ENCODE assay signal across 9 cellular contexts in the genomic region with DNA sequence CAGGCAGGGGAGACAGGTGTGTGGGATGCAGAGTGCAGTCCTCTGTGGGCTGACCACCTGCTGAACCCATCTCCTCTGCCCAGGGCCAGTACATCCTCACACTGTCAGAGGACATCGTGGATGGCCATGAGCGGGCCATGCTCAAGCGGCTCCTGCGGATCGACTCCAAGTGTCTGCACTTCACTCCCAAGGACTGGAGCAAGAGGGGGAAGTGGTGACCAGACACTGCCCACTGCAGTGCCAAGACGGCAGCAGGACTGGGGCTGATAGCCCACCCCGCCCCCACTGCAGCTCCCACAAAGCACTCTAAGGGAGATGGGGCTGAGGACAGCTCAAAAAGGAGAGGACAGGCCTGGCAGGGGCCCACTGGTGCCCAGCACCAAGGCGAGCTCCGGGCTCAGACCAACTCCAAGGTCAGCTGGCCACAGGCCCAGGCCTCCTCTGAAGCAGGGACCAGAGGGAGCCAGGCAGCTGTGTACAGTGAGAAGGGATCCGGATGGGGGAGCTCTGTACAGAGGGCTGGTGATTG. TPM values are rescaled to one million over a fixed set of nuclear protein-coding genes. Genes with fewer than 3 reads are reported as not detected.
DNase-seq lines count a peak whose midpoint lies in the region; ATAC-seq and TF ChIP-seq lines count a peak whose summit lies in the region.
"Had no signal": no experiment of that assay in that cellular context is flagged by ENCODE, and none has a peak within 500 bp of the region (broad histone marks: within the 10 kb centered on the region; RNA-seq: fewer than 3 reads in every experiment).

No MANE protein-coding gene starts in this region.

- peak overlapping the region in 7 of 9 donors; percentile 12 to 89 (median 64) for H3K27ac Mint-ChIP-seq in naive thymus-derived CD4-positive, alpha-beta T cell

- H3K4me3 Mint-ChIP-seq in naive thymus-derived CD4-positive, alpha-beta T cell, result peak overlapping the region; percentile 83 to 98 (median 92)

- H3K4me1 ChIP-seq in colonic mucosa, result peaks cover 13% of the 10 kb centered on the region
- peaks cover 14 to 16% of the 10 kb centered on the region in 2 donors for H3K4me1 ChIP-seq in naive thymus-derived CD4-positive, alpha-beta T cell (ENCODE audit: control insufficient read depth in 2 of 2, insufficient read depth in 2 of 2, low read length in 2 of 2)

- intact Hi-C loops in colonic mucosa (cut with DNase I), result no loop called here
- intact Hi-C loops in naive thymus-derived CD4-positive, alpha-beta T cell (cut with micrococcal nuclease), result no loop called here

- peak overlapping the region in 1 of 2 donors; percentile 80 for H3K9ac ChIP-seq in colonic mucosa (ENCODE audit: low read depth in 2 of 2, low read length in 2 of 2)

- CTCF ChIA-PET in naive thymus-derived CD4-positive, alpha-beta T cell (lab: Charles Lee), result interaction anchor here (1.0 kb wide), 1 partner anchor 91 kb away, joined by 3 read pairs; no protein-coding TSS in a partner anchor

- H3K27me3 Mint-ChIP-seq in naive thymus-derived CD4-positive, alpha-beta T cell, result no peaks in the 10 kb centered on the region

- POLR2A ChIA-PET in naive thymus-derived CD4-positive, alpha-beta T cell (lab: Charles Lee), result interaction anchor here (0.6 to 4.8 kb wide), 5 partner anchors 7 to 407 kb away, joined by 3 to 42 read pairs (median 5); a partner anchor contains a TSS

- H3K27ac ChIP-seq in C4-2B (peak overlapping the region; percentile 82), colonic mucosa (no peak overlapping the region)
- peak overlapping the region; percentile 79 for H3K27ac ChIP-seq in naive thymus-derived CD4-positive, alpha-beta T cell (ENCODE audit: low read depth, low read length)

- H3K36me3 Mint-ChIP-seq in naive thymus-derived CD4-positive, alpha-beta T cell, result peaks cover 7 to 33% (median 10%) of the 10 kb centered on the region in 5 donors

- H3K4me1 Mint-ChIP-seq in naive thymus-derived CD4-positive, alpha-beta T cell, result peaks cover 20 to 53% (median 37%) of the 10 kb centered on the region in 7 donors

- H3K9me3 ChIP-seq in MG63 (no peaks in the 10 kb centered on the region), colonic mucosa (no peaks in the 10 kb centered on the region)
- H3K9me3 ChIP-seq in naive thymus-derived CD4-positive, alpha-beta T cell (ENCODE audit: control insufficient read depth in 2 of 3, low read length in 3 of 3), result no peaks in the 10 kb centered on the region

- DNase-seq in MG63, result peak; percentile 38
- no peak for DNase-seq in colonic mucosa
- no peak for DNase-seq in naive thymus-derived CD4-positive, alpha-beta T cell
- DNase-seq in NCI-H524 treated with DMSO at 0.1 percent for 48 hours (lab: John Stamatoyannopoulos, UW), result no peak
- DNase-seq in NCI-H2029 (lab: John Stamatoyannopoulos, UW), result no peak
- no peak for DNase-seq in DMS 273 treated with DMSO at 0.1 percent for 48 hours (lab: John Stamatoyannopoulos, UW)
- DNase-seq: activated CD4-positive, alpha-beta T cell treated with anti-CD3 and anti-CD28 coated beads for 4 hours had no signal

- H3K9me3 Mint-ChIP-seq in naive thymus-derived CD4-positive, alpha-beta T cell, result no peaks in the 10 kb centered on the region

- H3K27me3 ChIP-seq in MG63 (no peaks in the 10 kb centered on the region), colonic mucosa (no peaks in the 10 kb centered on the region)
- H3K27me3 ChIP-seq in naive thymus-derived CD4-positive, alpha-beta T cell (ENCODE audit: control insufficient read depth in 2 of 2, insufficient read depth in 2 of 2, low read length in 2 of 2), result no peaks in the 10 kb centered on the region

- peaks cover 57% of the 10 kb centered on the region for H3K36me3 ChIP-seq in MG63
- peaks cover 11% of the 10 kb centered on the region for H3K36me3 ChIP-seq in colonic mucosa
- peaks cover 11 to 59% (median 19%) of the 10 kb centered on the region in 3 experiments for H3K36me3 ChIP-seq in naive thymus-derived CD4-positive, alpha-beta T cell (ENCODE audit: control insufficient read depth in 2 of 3, insufficient read depth in 3 of 3, low read length in 3 of 3)

- peak overlapping the region; percentile 72 for H3K4me3 ChIP-seq in MG63
- H3K4me3 ChIP-seq in colonic mucosa, result peak overlapping the region; percentile 5
- H3K4me3 ChIP-seq in naive thymus-derived CD4-positive, alpha-beta T cell (ENCODE audit: low read length), result no peak overlapping the region

- no peak for TF ChIP-seq CTCF in C4-2B (conservative IDR thresholded peaks at IDR 0.05)
- TF ChIP-seq CTCF in colonic mucosa (IDR thresholded peaks at IDR 0.05), result no peak

- ATAC-seq in naive thymus-derived CD4-positive, alpha-beta T cell, result no peak
- ATAC-seq in HG03469 (IDR thresholded peaks at IDR 0.05; ENCODE audit: unreplicated experiment), result no peak

RNA-seq across cellular contexts. Expression of a gene that starts 1.6 kb away (rescaled TPM):
- 28.2 and 73.1 TPM in 2 replicates for total RNA-seq in MG63 (2014; rRNA removed; shearing (Covaris generic); ENCODE audit: low replicate concordance)
- 10 to 100 TPM; 26.1 to 58.1 TPM for total RNA-seq in colonic mucosa
- 10 to 100 TPM; 41.8 to 94.0 (median 82.0) TPM for total RNA-seq in naive thymus-derived CD4-positive, alpha-beta T cell
- polyA plus RNA-seq in naive thymus-derived CD4-positive, alpha-beta T cell, result 10 to 100 TPM; 40.2 to 80.3 TPM

RNA-seq across cellular contexts. Expression of a gene that starts 7.0 kb away (rescaled TPM):
- total RNA-seq in MG63 (2014; rRNA removed; shearing (Covaris generic); ENCODE audit: low replicate concordance), result 43.5 and 68.8 TPM in 2 replicates
- total RNA-seq in colonic mucosa, result 10 to 100 TPM; 65.3 to 83.4 TPM
- total RNA-seq in naive thymus-derived CD4-positive, alpha-beta T cell, result 100 to 1,000 TPM in 4 of 5 experiments, 10 to 100 TPM in 1; 68.6 to 133 (median 113) TPM
- 10 to 100 TPM; 36.8 to 56.8 TPM for polyA plus RNA-seq in naive thymus-derived CD4-positive, alpha-beta T cell

RNA-seq across cellular contexts. Expression of a gene that starts 56.3 kb away (rescaled TPM):
- total RNA-seq in MG63 (2014; rRNA removed; shearing (Covaris generic); ENCODE audit: low replicate concordance), result 42.2 and 56.1 TPM in 2 replicates
- 10 to 100 TPM; 58.7 to 68.3 TPM for total RNA-seq in colonic mucosa
- 100 to 1,000 TPM; 106 to 303 (median 165) TPM for total RNA-seq in naive thymus-derived CD4-positive, alpha-beta T cell
- polyA plus RNA-seq in naive thymus-derived CD4-positive, alpha-beta T cell, result 10 to 100 TPM; 54.6 to 73.0 TPM
